ENCODE assay signal across 1 cellular context in genomic region chr12:68785823-68786222, GRCh38.
TF ChIP-seq lines count a peak whose summit lies in the region.

No MANE protein-coding gene starts in this region.

TF ChIP-seq in HepG2, 621 proteins besides CTCF, POLR2A, EP300 and RAD21 (continues in another document):
- TF ChIP-seq SMC3 (IDR thresholded peaks at IDR 0.05; ENCODE audit: low read length) (no peak), ZNF362 (CRISPR knock-in tag; IDR thresholded peaks at IDR 0.05; ENCODE audit: borderline replicate concordance) (no peak), MEIS2 (CRISPR knock-in tag; IDR thresholded peaks at IDR 0.05) (no peak), GATAD2A (CRISPR knock-in tag; IDR thresholded peaks at IDR 0.05) (peak; percentile 37; the same call in 1 of the 2 replicates), SAP130 (CRISPR knock-in tag; IDR thresholded peaks at IDR 0.05; ENCODE audit: low read depth) (peak; percentile 21), ZFP90 (CRISPR knock-in tag; IDR thresholded peaks at IDR 0.05; ENCODE audit: borderline replicate concordance) (no peak), ZNF207 (IDR thresholded peaks at IDR 0.05; ENCODE audit: borderline replicate concordance) (no peak), ZNF18 (CRISPR knock-in tag; IDR thresholded peaks at IDR 0.05; ENCODE audit: insufficient replicate concordance) (no peak), ZNF878 (CRISPR knock-in tag; IDR thresholded peaks at IDR 0.05) (no peak), PCBP1 (IDR thresholded peaks at IDR 0.05; ENCODE audit: borderline replicate concordance, low read depth, low read length) (no peak), MED1 (CRISPR knock-in tag; IDR thresholded peaks at IDR 0.05) (peak; percentile 49), ZNF337 (CRISPR knock-in tag; IDR thresholded peaks at IDR 0.05; ENCODE audit: borderline replicate concordance, low read depth) (no peak), U2AF2 (IDR thresholded peaks at IDR 0.05; ENCODE audit: low read depth, low read length) (no peak), ARID3A (IDR thresholded peaks at IDR 0.05; ENCODE audit: low read depth, low read length) (0 out of 2 replicates have a peak, but pooled peaks have one; percentile 8), ZNF607 (CRISPR knock-in tag; IDR thresholded peaks at IDR 0.05; ENCODE audit: borderline replicate concordance) (no peak), ZNF382 (CRISPR knock-in tag; IDR thresholded peaks at IDR 0.05; ENCODE audit: borderline replicate concordance) (no peak), ZNF83 (CRISPR knock-in tag; IDR thresholded peaks at IDR 0.05; ENCODE audit: borderline replicate concordance) (no peak), ZNF501 (CRISPR knock-in tag; IDR thresholded peaks at IDR 0.05) (no peak), HOXD1 (CRISPR knock-in tag; IDR thresholded peaks at IDR 0.05) (no peak)
- TF ChIP-seq, protein P1, sequence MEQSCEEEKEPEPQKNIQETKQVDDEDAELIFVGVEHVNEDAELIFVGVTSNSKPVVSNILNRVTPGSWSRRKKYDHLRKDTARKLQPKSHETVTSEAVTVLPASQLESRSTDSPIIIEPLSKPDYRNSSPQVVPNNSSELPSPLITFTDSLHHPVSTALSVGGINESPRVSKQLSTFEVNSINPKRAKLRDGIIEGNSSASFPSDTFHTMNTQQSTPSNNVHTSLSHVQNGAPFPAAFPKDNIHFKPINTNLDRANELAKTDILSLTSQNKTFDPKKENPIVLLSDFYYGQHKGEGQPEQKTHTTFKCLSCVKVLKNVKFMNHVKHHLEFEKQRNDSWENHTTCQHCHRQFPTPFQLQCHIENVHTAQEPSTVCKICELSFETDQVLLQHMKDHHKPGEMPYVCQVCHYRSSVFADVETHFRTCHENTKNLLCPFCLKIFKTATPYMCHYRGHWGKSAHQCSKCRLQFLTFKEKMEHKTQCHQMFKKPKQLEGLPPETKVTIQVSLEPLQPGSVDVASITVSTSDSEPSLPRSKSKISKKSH (CRISPR knock-in tag; IDR thresholded peaks at IDR 0.05; ENCODE audit: borderline replicate concordance): no peak
- TF ChIP-seq, protein P2, sequence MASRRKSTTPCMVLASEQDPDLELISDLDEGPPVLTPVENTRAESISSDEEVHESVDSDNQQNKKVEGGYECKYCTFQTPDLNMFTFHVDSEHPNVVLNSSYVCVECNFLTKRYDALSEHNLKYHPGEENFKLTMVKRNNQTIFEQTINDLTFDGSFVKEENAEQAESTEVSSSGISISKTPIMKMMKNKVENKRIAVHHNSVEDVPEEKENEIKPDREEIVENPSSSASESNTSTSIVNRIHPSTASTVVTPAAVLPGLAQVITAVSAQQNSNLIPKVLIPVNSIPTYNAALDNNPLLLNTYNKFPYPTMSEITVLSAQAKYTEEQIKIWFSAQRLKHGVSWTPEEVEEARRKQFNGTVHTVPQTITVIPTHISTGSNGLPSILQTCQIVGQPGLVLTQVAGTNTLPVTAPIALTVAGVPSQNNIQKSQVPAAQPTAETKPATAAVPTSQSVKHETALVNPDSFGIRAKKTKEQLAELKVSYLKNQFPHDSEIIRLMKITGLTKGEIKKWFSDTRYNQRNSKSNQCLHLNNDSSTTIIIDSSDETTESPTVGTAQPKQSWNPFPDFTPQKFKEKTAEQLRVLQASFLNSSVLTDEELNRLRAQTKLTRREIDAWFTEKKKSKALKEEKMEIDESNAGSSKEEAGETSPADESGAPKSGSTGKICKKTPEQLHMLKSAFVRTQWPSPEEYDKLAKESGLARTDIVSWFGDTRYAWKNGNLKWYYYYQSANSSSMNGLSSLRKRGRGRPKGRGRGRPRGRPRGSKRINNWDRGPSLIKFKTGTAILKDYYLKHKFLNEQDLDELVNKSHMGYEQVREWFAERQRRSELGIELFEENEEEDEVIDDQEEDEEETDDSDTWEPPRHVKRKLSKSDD (CRISPR knock-in tag; IDR thresholded peaks at IDR 0.05; ENCODE audit: low read depth): no peak
- TF ChIP-seq, protein P3, sequence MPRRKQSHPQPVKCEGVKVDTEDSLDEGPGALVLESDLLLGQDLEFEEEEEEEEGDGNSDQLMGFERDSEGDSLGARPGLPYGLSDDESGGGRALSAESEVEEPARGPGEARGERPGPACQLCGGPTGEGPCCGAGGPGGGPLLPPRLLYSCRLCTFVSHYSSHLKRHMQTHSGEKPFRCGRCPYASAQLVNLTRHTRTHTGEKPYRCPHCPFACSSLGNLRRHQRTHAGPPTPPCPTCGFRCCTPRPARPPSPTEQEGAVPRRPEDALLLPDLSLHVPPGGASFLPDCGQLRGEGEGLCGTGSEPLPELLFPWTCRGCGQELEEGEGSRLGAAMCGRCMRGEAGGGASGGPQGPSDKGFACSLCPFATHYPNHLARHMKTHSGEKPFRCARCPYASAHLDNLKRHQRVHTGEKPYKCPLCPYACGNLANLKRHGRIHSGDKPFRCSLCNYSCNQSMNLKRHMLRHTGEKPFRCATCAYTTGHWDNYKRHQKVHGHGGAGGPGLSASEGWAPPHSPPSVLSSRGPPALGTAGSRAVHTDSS (CRISPR knock-in tag; conservative IDR thresholded peaks at IDR 0.05): no peak
- TF ChIP-seq, protein P4, sequence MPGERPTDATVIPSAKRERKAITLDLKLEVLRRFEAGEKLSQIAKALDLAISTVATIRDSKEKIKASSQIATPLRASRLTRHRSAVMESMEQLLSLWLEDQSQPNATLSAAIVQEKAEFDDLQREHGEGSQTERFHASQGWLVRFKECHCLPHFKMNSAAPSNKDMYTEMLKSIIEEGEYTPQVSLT (CRISPR knock-in tag; IDR thresholded peaks at IDR 0.05; ENCODE audit: borderline replicate concordance, low read depth): no peak
- TF ChIP-seq, protein P5, sequence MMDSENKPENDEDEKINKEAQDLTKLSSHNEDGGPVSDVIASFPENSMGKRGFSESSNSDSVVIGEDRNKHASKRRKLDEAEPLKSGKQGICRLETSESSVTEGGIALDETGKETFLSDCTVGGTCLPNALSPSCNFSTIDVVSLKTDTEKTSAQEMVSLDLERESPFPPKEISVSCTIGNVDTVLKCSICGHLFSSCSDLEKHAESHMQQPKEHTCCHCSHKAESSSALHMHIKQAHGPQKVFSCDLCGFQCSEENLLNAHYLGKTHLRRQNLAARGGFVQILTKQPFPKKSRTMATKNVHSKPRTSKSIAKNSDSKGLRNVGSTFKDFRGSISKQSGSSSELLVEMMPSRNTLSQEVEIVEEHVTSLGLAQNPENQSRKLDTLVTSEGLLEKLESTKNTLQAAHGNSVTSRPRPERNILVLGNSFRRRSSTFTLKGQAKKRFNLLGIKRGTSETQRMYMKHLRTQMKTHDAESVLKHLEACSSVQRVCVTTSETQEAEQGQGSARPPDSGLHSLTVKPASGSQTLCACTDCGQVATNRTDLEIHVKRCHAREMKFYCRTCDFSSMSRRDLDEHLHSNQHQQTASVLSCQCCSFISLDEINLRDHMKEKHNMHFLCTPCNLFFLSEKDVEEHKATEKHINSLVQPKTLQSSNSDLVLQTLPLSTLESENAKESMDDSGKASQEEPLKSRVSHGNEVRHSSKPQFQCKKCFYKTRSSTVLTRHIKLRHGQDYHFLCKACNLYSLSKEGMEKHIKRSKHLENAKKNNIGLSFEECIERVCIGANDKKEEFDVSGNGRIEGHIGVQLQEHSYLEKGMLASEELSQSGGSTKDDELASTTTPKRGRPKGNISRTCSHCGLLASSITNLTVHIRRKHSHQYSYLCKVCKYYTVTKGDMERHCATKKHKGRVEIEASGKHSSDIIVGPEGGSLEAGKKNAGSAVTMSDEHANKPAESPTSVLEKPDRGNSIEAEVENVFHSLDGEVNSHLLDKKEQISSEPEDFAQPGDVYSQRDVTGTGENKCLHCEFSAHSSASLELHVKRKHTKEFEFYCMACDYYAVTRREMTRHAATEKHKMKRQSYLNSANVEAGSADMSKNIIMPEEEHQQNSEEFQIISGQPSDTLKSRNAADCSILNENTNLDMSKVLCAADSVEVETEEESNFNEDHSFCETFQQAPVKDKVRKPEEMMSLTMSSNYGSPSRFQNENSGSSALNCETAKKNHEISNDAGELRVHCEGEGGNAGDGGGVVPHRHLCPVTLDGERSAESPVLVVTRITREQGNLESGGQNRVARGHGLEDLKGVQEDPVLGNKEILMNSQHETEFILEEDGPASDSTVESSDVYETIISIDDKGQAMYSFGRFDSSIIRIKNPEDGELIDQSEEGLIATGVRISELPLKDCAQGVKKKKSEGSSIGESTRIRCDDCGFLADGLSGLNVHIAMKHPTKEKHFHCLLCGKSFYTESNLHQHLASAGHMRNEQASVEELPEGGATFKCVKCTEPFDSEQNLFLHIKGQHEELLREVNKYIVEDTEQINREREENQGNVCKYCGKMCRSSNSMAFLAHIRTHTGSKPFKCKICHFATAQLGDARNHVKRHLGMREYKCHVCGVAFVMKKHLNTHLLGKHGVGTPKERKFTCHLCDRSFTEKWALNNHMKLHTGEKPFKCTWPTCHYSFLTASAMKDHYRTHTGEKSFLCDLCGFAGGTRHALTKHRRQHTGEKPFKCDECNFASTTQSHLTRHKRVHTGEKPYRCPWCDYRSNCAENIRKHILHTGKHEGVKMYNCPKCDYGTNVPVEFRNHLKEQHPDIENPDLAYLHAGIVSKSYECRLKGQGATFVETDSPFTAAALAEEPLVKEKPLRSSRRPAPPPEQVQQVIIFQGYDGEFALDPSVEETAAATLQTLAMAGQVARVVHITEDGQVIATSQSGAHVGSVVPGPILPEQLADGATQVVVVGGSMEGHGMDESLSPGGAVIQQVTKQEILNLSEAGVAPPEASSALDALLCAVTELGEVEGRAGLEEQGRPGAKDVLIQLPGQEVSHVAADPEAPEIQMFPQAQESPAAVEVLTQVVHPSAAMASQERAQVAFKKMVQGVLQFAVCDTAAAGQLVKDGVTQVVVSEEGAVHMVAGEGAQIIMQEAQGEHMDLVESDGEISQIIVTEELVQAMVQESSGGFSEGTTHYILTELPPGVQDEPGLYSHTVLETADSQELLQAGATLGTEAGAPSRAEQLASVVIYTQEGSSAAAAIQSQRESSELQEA (CRISPR knock-in tag; IDR thresholded peaks at IDR 0.05; ENCODE audit: not compliant biosample characterization): no peak
- TF ChIP-seq, protein P6, sequence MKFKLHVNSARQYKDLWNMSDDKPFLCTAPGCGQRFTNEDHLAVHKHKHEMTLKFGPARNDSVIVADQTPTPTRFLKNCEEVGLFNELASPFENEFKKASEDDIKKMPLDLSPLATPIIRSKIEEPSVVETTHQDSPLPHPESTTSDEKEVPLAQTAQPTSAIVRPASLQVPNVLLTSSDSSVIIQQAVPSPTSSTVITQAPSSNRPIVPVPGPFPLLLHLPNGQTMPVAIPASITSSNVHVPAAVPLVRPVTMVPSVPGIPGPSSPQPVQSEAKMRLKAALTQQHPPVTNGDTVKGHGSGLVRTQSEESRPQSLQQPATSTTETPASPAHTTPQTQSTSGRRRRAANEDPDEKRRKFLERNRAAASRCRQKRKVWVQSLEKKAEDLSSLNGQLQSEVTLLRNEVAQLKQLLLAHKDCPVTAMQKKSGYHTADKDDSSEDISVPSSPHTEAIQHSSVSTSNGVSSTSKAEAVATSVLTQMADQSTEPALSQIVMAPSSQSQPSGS (CRISPR knock-in tag; IDR thresholded peaks at IDR 0.05): no peak
- TF ChIP-seq, protein P7, sequence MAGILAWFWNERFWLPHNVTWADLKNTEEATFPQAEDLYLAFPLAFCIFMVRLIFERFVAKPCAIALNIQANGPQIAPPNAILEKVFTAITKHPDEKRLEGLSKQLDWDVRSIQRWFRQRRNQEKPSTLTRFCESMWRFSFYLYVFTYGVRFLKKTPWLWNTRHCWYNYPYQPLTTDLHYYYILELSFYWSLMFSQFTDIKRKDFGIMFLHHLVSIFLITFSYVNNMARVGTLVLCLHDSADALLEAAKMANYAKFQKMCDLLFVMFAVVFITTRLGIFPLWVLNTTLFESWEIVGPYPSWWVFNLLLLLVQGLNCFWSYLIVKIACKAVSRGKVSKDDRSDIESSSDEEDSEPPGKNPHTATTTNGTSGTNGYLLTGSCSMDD (CRISPR knock-in tag; IDR thresholded peaks at IDR 0.05): no peak
- TF ChIP-seq, protein P8, sequence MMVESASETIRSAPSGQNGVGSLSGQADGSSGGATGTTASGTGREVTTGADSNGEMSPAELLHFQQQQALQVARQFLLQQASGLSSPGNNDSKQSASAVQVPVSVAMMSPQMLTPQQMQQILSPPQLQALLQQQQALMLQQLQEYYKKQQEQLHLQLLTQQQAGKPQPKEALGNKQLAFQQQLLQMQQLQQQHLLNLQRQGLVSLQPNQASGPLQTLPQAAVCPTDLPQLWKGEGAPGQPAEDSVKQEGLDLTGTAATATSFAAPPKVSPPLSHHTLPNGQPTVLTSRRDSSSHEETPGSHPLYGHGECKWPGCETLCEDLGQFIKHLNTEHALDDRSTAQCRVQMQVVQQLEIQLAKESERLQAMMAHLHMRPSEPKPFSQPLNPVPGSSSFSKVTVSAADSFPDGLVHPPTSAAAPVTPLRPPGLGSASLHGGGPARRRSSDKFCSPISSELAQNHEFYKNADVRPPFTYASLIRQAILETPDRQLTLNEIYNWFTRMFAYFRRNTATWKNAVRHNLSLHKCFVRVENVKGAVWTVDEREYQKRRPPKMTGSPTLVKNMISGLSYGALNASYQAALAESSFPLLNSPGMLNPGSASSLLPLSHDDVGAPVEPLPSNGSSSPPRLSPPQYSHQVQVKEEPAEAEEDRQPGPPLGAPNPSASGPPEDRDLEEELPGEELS (CRISPR knock-in tag; IDR thresholded peaks at IDR 0.05): peak; percentile 26; the same call in 1 of the 2 replicates
